ENCODE assay signal across 1 cellular context in genomic region chr12:12720052-12720451, GRCh38.
TF ChIP-seq lines count a peak whose summit lies in the region.

No MANE protein-coding gene starts in this region.

TF ChIP-seq in GM12878, 131 proteins besides CTCF, POLR2A, EP300 and RAD21 (continued from another document):
- TF ChIP-seq, protein P1, sequence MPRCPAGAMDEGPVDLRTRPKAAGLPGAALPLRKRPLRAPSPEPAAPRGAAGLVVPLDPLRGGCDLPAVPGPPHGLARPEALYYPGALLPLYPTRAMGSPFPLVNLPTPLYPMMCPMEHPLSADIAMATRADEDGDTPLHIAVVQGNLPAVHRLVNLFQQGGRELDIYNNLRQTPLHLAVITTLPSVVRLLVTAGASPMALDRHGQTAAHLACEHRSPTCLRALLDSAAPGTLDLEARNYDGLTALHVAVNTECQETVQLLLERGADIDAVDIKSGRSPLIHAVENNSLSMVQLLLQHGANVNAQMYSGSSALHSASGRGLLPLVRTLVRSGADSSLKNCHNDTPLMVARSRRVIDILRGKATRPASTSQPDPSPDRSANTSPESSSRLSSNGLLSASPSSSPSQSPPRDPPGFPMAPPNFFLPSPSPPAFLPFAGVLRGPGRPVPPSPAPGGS (IDR thresholded peaks at IDR 0.05; ENCODE audit: borderline replicate concordance, insufficient read depth, low read depth, low read length, poor library complexity, severe bottlenecking), result peak; percentile 23
- TF ChIP-seq SPI1 (IDR thresholded peaks at IDR 0.05; ENCODE audit: borderline replicate concordance, insufficient read depth, low read depth, low read length), result no peak
- TF ChIP-seq MXI1 (IDR thresholded peaks at IDR 0.05; ENCODE audit: low read depth, low read length), result 0 out of 2 replicates have a peak, but pooled peaks have one; percentile 6
- TF ChIP-seq MLLT1 (IDR thresholded peaks at IDR 0.05), result peak; percentile 12; the same call in 1 of the 2 replicates
- no peak for TF ChIP-seq MEF2B (IDR thresholded peaks at IDR 0.05; ENCODE audit: partially characterized antibody, poor library complexity, severe bottlenecking)
- no peak for TF ChIP-seq CREM (IDR thresholded peaks at IDR 0.05; ENCODE audit: low read depth)
- TF ChIP-seq CHD1 (IDR thresholded peaks at IDR 0.05; ENCODE audit: low read depth, low read length), result peak; percentile 14; the same call in 1 of the 2 replicates
- TF ChIP-seq, protein P2, sequence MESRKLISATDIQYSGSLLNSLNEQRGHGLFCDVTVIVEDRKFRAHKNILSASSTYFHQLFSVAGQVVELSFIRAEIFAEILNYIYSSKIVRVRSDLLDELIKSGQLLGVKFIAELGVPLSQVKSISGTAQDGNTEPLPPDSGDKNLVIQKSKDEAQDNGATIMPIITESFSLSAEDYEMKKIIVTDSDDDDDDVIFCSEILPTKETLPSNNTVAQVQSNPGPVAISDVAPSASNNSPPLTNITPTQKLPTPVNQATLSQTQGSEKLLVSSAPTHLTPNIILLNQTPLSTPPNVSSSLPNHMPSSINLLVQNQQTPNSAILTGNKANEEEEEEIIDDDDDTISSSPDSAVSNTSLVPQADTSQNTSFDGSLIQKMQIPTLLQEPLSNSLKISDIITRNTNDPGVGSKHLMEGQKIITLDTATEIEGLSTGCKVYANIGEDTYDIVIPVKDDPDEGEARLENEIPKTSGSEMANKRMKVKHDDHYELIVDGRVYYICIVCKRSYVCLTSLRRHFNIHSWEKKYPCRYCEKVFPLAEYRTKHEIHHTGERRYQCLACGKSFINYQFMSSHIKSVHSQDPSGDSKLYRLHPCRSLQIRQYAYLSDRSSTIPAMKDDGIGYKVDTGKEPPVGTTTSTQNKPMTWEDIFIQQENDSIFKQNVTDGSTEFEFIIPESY (IDR thresholded peaks at IDR 0.05), result no peak
